ENCODE assay signal across 1 cellular context in genomic region chr3:102514241-102514640, GRCh38.
TF ChIP-seq lines count a peak whose summit lies in the region.

No MANE protein-coding gene starts in this region.

TF ChIP-seq in HEK293, 187 proteins besides CTCF, POLR2A, EP300 and RAD21 (continued from another document and continues in another):
- no peak for TF ChIP-seq ZNF624 (tag by site-specific recombination; IDR thresholded peaks at IDR 0.05)
- no peak for TF ChIP-seq KLF9 (tag by site-specific recombination; IDR thresholded peaks at IDR 0.05; ENCODE audit: low read depth)
- TF ChIP-seq ZNF785 (tag by site-specific recombination; IDR thresholded peaks at IDR 0.05), result no peak
- no peak for TF ChIP-seq ZNF560 (tag by site-specific recombination; IDR thresholded peaks at IDR 0.05; ENCODE audit: borderline replicate concordance)
- TF ChIP-seq ZSCAN23 (tag by site-specific recombination; IDR thresholded peaks at IDR 0.05), result 0 out of 2 replicates have a peak, but pooled peaks have one; percentile 52
- TF ChIP-seq ZNF670 (tag by site-specific recombination; IDR thresholded peaks at IDR 0.05; ENCODE audit: low read depth), result no peak
- TF ChIP-seq ZNF600 (tag by site-specific recombination; IDR thresholded peaks at IDR 0.05), result no peak
- TF ChIP-seq ZNF211 (tag by site-specific recombination; IDR thresholded peaks at IDR 0.05; ENCODE audit: low read depth), result no peak
- TF ChIP-seq ZNF148 (tag by site-specific recombination; IDR thresholded peaks at IDR 0.05; ENCODE audit: borderline replicate concordance), result no peak
- TF ChIP-seq ZNF776 (tag by site-specific recombination; IDR thresholded peaks at IDR 0.05; ENCODE audit: borderline replicate concordance), result no peak
- no peak for TF ChIP-seq SP2 (tag by site-specific recombination; IDR thresholded peaks at IDR 0.05)
- TF ChIP-seq ZNF555 (tag by site-specific recombination; conservative IDR thresholded peaks at IDR 0.05), result no peak
- TF ChIP-seq ZNF501 (tag by site-specific recombination; IDR thresholded peaks at IDR 0.05), result 0 out of 2 replicates have a peak, but pooled peaks have one; percentile 47
- TF ChIP-seq ZNF140 (tag by site-specific recombination; IDR thresholded peaks at IDR 0.05), result no peak
- TF ChIP-seq ZNF394 (tag by site-specific recombination; IDR thresholded peaks at IDR 0.05; ENCODE audit: borderline replicate concordance), result no peak
- no peak for TF ChIP-seq ZNF777 (tag by site-specific recombination; IDR thresholded peaks at IDR 0.05; ENCODE audit: borderline replicate concordance)
- TF ChIP-seq, protein P1, sequence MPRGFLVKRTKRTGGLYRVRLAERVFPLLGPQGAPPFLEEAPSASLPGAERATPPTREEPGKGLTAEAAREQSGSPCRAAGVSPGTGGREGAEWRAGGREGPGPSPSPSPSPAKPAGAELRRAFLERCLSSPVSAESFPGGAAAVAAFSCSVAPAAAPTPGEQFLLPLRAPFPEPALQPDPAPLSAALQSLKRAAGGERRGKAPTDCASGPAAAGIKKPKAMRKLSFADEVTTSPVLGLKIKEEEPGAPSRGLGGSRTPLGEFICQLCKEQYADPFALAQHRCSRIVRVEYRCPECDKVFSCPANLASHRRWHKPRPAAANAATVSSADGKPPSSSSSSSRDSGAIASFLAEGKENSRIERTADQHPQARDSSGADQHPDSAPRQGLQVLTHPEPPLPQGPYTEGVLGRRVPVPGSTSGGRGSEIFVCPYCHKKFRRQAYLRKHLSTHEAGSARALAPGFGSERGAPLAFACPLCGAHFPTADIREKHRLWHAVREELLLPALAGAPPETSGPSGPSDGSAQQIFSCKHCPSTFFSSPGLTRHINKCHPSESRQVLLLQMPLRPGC (tag by site-specific recombination; IDR thresholded peaks at IDR 0.05), result peak; percentile 70
- TF ChIP-seq ZNF24 (tag by site-specific recombination; IDR thresholded peaks at IDR 0.05), result 0 out of 2 replicates have a peak, but pooled peaks have one; percentile 41
- TF ChIP-seq ZBTB48 (tag by site-specific recombination; IDR thresholded peaks at IDR 0.05), result no peak
- TF ChIP-seq ZEB2 (tag by site-specific recombination; IDR thresholded peaks at IDR 0.05), result peak; percentile 74
- TF ChIP-seq, protein P2, sequence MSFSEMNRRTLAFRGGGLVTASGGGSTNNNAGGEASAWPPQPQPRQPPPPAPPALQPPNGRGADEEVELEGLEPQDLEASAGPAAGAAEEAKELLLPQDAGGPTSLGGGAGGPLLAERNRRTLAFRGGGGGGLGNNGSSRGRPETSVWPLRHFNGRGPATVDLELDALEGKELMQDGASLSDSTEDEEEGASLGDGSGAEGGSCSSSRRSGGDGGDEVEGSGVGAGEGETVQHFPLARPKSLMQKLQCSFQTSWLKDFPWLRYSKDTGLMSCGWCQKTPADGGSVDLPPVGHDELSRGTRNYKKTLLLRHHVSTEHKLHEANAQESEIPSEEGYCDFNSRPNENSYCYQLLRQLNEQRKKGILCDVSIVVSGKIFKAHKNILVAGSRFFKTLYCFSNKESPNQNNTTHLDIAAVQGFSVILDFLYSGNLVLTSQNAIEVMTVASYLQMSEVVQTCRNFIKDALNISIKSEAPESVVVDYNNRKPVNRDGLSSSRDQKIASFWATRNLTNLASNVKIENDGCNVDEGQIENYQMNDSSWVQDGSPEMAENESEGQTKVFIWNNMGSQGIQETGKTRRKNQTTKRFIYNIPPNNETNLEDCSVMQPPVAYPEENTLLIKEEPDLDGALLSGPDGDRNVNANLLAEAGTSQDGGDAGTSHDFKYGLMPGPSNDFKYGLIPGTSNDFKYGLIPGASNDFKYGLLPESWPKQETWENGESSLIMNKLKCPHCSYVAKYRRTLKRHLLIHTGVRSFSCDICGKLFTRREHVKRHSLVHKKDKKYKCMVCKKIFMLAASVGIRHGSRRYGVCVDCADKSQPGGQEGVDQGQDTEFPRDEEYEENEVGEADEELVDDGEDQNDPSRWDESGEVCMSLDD (tag by site-specific recombination; IDR thresholded peaks at IDR 0.05), result no peak
- no peak for TF ChIP-seq ZNF302 (tag by site-specific recombination; IDR thresholded peaks at IDR 0.05; ENCODE audit: low read depth)
- TF ChIP-seq GLIS2 (tag by site-specific recombination; IDR thresholded peaks at IDR 0.05), result 0 out of 2 replicates have a peak, but pooled peaks have one; percentile 31
- no peak for TF ChIP-seq ZNF335 (tag by site-specific recombination; conservative IDR thresholded peaks at IDR 0.05)
- TF ChIP-seq ZNF621 (tag by site-specific recombination; IDR thresholded peaks at IDR 0.05), result no peak
- 0 out of 2 replicates have a peak, but pooled peaks have one; percentile 32 for TF ChIP-seq ZNF391 (tag by site-specific recombination; IDR thresholded peaks at IDR 0.05; ENCODE audit: borderline replicate concordance, low read depth)
- no peak for TF ChIP-seq ZNF16 (tag by site-specific recombination; IDR thresholded peaks at IDR 0.05; ENCODE audit: low read depth)
- TF ChIP-seq ZNF549 (tag by site-specific recombination; IDR thresholded peaks at IDR 0.05), result no peak
- TF ChIP-seq ZNF473 (tag by site-specific recombination; IDR thresholded peaks at IDR 0.05), result no peak
- no peak for TF ChIP-seq ZNF146 (tag by site-specific recombination; IDR thresholded peaks at IDR 0.05)
- TF ChIP-seq ZNF529 (tag by site-specific recombination; IDR thresholded peaks at IDR 0.05; ENCODE audit: insufficient replicate concordance), result no peak
- TF ChIP-seq ZNF530 (tag by site-specific recombination; IDR thresholded peaks at IDR 0.05; ENCODE audit: low read depth), result no peak
- no peak for TF ChIP-seq YY2 (tag by site-specific recombination; IDR thresholded peaks at IDR 0.05)
- no peak for TF ChIP-seq ZNF112 (tag by site-specific recombination; IDR thresholded peaks at IDR 0.05)
- TF ChIP-seq ZNF629 (tag by site-specific recombination; IDR thresholded peaks at IDR 0.05), result peak; percentile 62
- no peak for TF ChIP-seq ZNF48 (tag by site-specific recombination; IDR thresholded peaks at IDR 0.05)
- no peak for TF ChIP-seq ZNF324 (tag by site-specific recombination; IDR thresholded peaks at IDR 0.05)
- TF ChIP-seq, protein P3, sequence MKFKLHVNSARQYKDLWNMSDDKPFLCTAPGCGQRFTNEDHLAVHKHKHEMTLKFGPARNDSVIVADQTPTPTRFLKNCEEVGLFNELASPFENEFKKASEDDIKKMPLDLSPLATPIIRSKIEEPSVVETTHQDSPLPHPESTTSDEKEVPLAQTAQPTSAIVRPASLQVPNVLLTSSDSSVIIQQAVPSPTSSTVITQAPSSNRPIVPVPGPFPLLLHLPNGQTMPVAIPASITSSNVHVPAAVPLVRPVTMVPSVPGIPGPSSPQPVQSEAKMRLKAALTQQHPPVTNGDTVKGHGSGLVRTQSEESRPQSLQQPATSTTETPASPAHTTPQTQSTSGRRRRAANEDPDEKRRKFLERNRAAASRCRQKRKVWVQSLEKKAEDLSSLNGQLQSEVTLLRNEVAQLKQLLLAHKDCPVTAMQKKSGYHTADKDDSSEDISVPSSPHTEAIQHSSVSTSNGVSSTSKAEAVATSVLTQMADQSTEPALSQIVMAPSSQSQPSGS (tag by site-specific recombination; IDR thresholded peaks at IDR 0.05; ENCODE audit: low read depth), result no peak
- peak; percentile 74; the same call in 1 of the 2 replicates for TF ChIP-seq BCL11A (tag by site-specific recombination; IDR thresholded peaks at IDR 0.05; ENCODE audit: low read depth)
- no peak for TF ChIP-seq ZFHX2 (tag by site-specific recombination; conservative IDR thresholded peaks at IDR 0.05)
- no peak for TF ChIP-seq ZNF114 (tag by site-specific recombination; IDR thresholded peaks at IDR 0.05)
- no peak for TF ChIP-seq ZNF513 (tag by site-specific recombination; IDR thresholded peaks at IDR 0.05)
- TF ChIP-seq ZNF433 (tag by site-specific recombination; IDR thresholded peaks at IDR 0.05; ENCODE audit: low read depth), result no peak
- no peak for TF ChIP-seq BCL6B (tag by site-specific recombination; IDR thresholded peaks at IDR 0.05)
- TF ChIP-seq FEZF1 (tag by site-specific recombination; IDR thresholded peaks at IDR 0.05), result no peak; the same call in 1 of the 2 replicates
- peak; percentile 17; the same call in 1 of the 2 replicates for TF ChIP-seq SP3 (tag by site-specific recombination; IDR thresholded peaks at IDR 0.05)
- no peak for TF ChIP-seq ZNF26 (tag by site-specific recombination; IDR thresholded peaks at IDR 0.05)
- TF ChIP-seq, protein P4, sequence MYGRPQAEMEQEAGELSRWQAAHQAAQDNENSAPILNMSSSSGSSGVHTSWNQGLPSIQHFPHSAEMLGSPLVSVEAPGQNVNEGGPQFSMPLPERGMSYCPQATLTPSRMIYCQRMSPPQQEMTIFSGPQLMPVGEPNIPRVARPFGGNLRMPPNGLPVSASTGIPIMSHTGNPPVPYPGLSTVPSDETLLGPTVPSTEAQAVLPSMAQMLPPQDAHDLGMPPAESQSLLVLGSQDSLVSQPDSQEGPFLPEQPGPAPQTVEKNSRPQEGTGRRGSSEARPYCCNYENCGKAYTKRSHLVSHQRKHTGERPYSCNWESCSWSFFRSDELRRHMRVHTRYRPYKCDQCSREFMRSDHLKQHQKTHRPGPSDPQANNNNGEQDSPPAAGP (tag by site-specific recombination; IDR thresholded peaks at IDR 0.05), result no peak
- no peak for TF ChIP-seq ZNF121 (tag by site-specific recombination; IDR thresholded peaks at IDR 0.05)
- TF ChIP-seq ZNF645 (tag by site-specific recombination; IDR thresholded peaks at IDR 0.05), result no peak
- TF ChIP-seq ZBTB26 (tag by site-specific recombination; optimal IDR thresholded peaks at IDR 0.05), result no peak
- no peak for TF ChIP-seq ZBTB17 (tag by site-specific recombination; IDR thresholded peaks at IDR 0.05)
- TF ChIP-seq TCF7L2 (IDR thresholded peaks at IDR 0.05; ENCODE audit: borderline replicate concordance, low read depth, low read length), result no peak
- TF ChIP-seq SALL2 (tag by site-specific recombination; IDR thresholded peaks at IDR 0.05; ENCODE audit: borderline replicate concordance), result no peak
- no peak for TF ChIP-seq ZNF155 (tag by site-specific recombination; IDR thresholded peaks at IDR 0.05)
- TF ChIP-seq ZNF174 (tag by site-specific recombination; IDR thresholded peaks at IDR 0.05), result no peak
